ENCODE assay signal across 27 cellular contexts in genomic region chr5:77102549-77102948, GRCh38.
"Had no signal": no experiment of that assay in that cellular context is flagged by ENCODE, and none has a peak within 500 bp of the region (broad histone marks: within the 10 kb centered on the region; RNA-seq: fewer than 3 reads in every experiment).

No MANE protein-coding gene starts in this region.

- H3K27me3 ChIP-seq: heart left ventricle, pancreas, tibial artery had no signal

- DNase-seq: activated CD4-positive, alpha-beta memory T cell treated with anti-CD3 and anti-CD28 coated beads for 36 hours; activated CD4-positive, alpha-beta T cell treated with anti-CD3 and anti-CD28 coated beads for 4 hours; activated CD8-positive, alpha-beta memory T cell treated with anti-CD3 and anti-CD28 coated beads, Interleukin-2, amount 50 U/mL, for 48 hours; activated gamma-delta T cell; activated naive CD4-positive, alpha-beta T cell treated with anti-CD3 and anti-CD28 coated beads, Interleukin-2, amount 50 U/mL, for 16 hours; activated naive CD8-positive, alpha-beta T cell treated with anti-CD3 and anti-CD28 coated beads, Interleukin-2, amount 50 U/mL, for 24 hours; activated T-cell treated with anti-CD3 and anti-CD28 coated beads, Interleukin-2, amount 50 U/mL, for 24 hours; amygdala; caudate nucleus; cortex of kidney; foreskin fibroblast; heart left ventricle; mucosa of descending colon; nucleus accumbens; pancreas; retina; small intestine; stimulated activated CD4-positive, alpha-beta T cell treated with anti-CD3 and anti-CD28 coated beads, Interleukin-4, amount 100 ng/mL, for 24 hours; stimulated activated naive CD8-positive, alpha-beta T cell treated with anti-CD3 and anti-CD28 coated beads, Interleukin-15, amount 100 ng/mL, for 72 hours; tibial artery had no signal

- H3K36me3 Mint-ChIP-seq: stimulated activated effector memory CD8-positive, alpha-beta T cell treated with anti-CD3 and anti-CD28 coated beads, Interleukin-12 subunit alpha, Interleukin-12 subunit beta, amount 100 ng/mL, for 72 hours had no signal

- H3K36me3 ChIP-seq: heart left ventricle, prostate gland, tibial artery had no signal

- H3K4me1 Mint-ChIP-seq: neural crest cell; stimulated activated effector memory CD8-positive, alpha-beta T cell treated with anti-CD3 and anti-CD28 coated beads, Interleukin-12 subunit alpha, Interleukin-12 subunit beta, amount 100 ng/mL, for 72 hours had no signal

- H3K4me3 Mint-ChIP-seq: activated CD4-positive, alpha-beta memory T cell treated with anti-CD3 and anti-CD28 coated beads for 36 hours; activated naive CD8-positive, alpha-beta T cell treated with anti-CD3 and anti-CD28 coated beads, Interleukin-2, amount 50 U/mL, for 24 hours; activated T-cell treated with anti-CD3 and anti-CD28 coated beads, Interleukin-2, amount 50 U/mL, for 24 hours; neural crest cell; stimulated activated effector memory CD8-positive, alpha-beta T cell treated with anti-CD3 and anti-CD28 coated beads, Interleukin-12 subunit alpha, Interleukin-12 subunit beta, amount 100 ng/mL, for 72 hours; stimulated activated naive CD8-positive, alpha-beta T cell treated with anti-CD3 and anti-CD28 coated beads, Interleukin-15, amount 100 ng/mL, for 72 hours had no signal

- H3K9me3 Mint-ChIP-seq: activated CD4-positive, alpha-beta memory T cell treated with anti-CD3 and anti-CD28 coated beads for 36 hours; stimulated activated effector memory CD8-positive, alpha-beta T cell treated with anti-CD3 and anti-CD28 coated beads, Interleukin-12 subunit alpha, Interleukin-12 subunit beta, amount 100 ng/mL, for 72 hours; stimulated activated naive CD8-positive, alpha-beta T cell treated with anti-CD3 and anti-CD28 coated beads, Interleukin-15, amount 100 ng/mL, for 72 hours had no signal

- H3K4me3 ChIP-seq: heart left ventricle, lung, mucosa of descending colon, pancreas, prostate gland, tibial artery had no signal

- H3K4me1 ChIP-seq: heart left ventricle, pancreas, prostate gland, tibial artery had no signal

- H3K27ac ChIP-seq: heart left ventricle, pancreas, prostate gland, tibial artery, VCaP had no signal

- H3K9me3 ChIP-seq: mucosa of descending colon, pancreas, prostate gland, tibial artery had no signal

- H3K27ac Mint-ChIP-seq: activated CD4-positive, alpha-beta memory T cell treated with anti-CD3 and anti-CD28 coated beads for 36 hours; activated naive CD8-positive, alpha-beta T cell treated with anti-CD3 and anti-CD28 coated beads, Interleukin-2, amount 50 U/mL, for 24 hours; activated T-cell treated with anti-CD3 and anti-CD28 coated beads, Interleukin-2, amount 50 U/mL, for 24 hours; stimulated activated effector memory CD8-positive, alpha-beta T cell treated with anti-CD3 and anti-CD28 coated beads, Interleukin-12 subunit alpha, Interleukin-12 subunit beta, amount 100 ng/mL, for 72 hours; stimulated activated naive CD8-positive, alpha-beta T cell treated with anti-CD3 and anti-CD28 coated beads, Interleukin-15, amount 100 ng/mL, for 72 hours had no signal

- H3K27me3 Mint-ChIP-seq: activated CD4-positive, alpha-beta memory T cell treated with anti-CD3 and anti-CD28 coated beads for 36 hours; activated naive CD8-positive, alpha-beta T cell treated with anti-CD3 and anti-CD28 coated beads, Interleukin-2, amount 50 U/mL, for 24 hours; activated T-cell treated with anti-CD3 and anti-CD28 coated beads, Interleukin-2, amount 50 U/mL, for 24 hours; stimulated activated naive CD8-positive, alpha-beta T cell treated with anti-CD3 and anti-CD28 coated beads, Interleukin-15, amount 100 ng/mL, for 72 hours had no signal

- ATAC-seq: activated naive CD8-positive, alpha-beta T cell treated with anti-CD3 and anti-CD28 coated beads, Interleukin-2, amount 50 U/mL, for 24 hours; heart left ventricle; left lobe of liver; mucosa of descending colon; pancreas; sciatic nerve; stimulated activated effector memory CD8-positive, alpha-beta T cell treated with anti-CD3 and anti-CD28 coated beads, Interleukin-12 subunit alpha, Interleukin-12 subunit beta, amount 100 ng/mL, for 72 hours; stimulated activated naive CD8-positive, alpha-beta T cell treated with anti-CD3 and anti-CD28 coated beads, Interleukin-15, amount 100 ng/mL, for 72 hours had no signal
